Comparison of ENCODE assay signal across 15 cellular contexts in genomic region chr11:123235687-123236261, GRCh38. TPM values are rescaled to one million over a fixed set of nuclear protein-coding genes. Genes with fewer than 3 reads are reported as not detected.
A peak's percentile ranks its signal among the peaks of the same experiment; 100 is the strongest.
DNase-seq lines count a peak whose midpoint lies in the region; ATAC-seq, FAIRE-seq and TF ChIP-seq lines count a peak whose summit lies in the region.
"Had no signal": no experiment of that assay in that cellular context is flagged by ENCODE, and none has a peak within 500 bp of the region (broad histone marks: within the 10 kb centered on the region; RNA-seq: fewer than 3 reads in every experiment).

No MANE protein-coding gene starts in this region.

- CTCF ChIA-PET in H1 (lab: Charles Lee; ENCODE audit: partially characterized antibody) (interaction anchor here (0.7 to 9.8 kb wide), 26 partner anchors 9 to 128 kb away, joined by 3 to 92 read pairs (median 6); no protein-coding TSS in a partner anchor), RWPE1 (lab: Yijun Ruan, JAX) (interaction anchor here (0.5 to 1.5 kb wide), 3 partner anchors 9 to 47 kb away, joined by 3 to 5 read pairs (median 4); no protein-coding TSS in a partner anchor)

- DNase-seq in GM23338 (ENCODE audit: low spot score) (no peak), H1 (ENCODE audit: low read depth in 1 of 2, low spot score in 2 of 2) (no peak), iris pigment epithelial cell (ENCODE audit: low read depth) (peak; percentile 67), GM20000 (ENCODE audit: low spot score) (no peak), glomerular visceral epithelial cell (ENCODE audit: extremely low spot score) (no peak), RWPE1 (ENCODE audit: low spot score) (no peak)
- no peak for DNase-seq in activated naive CD4-positive, alpha-beta T cell (lab: John Stamatoyannopoulos, UW)
- DNase-seq: NCI-H1048 had no signal

- TF ChIP-seq RAD21 in H1 (IDR thresholded peaks at IDR 0.05 in 1 of 2, conservative IDR thresholded peaks at IDR 0.05 in 1 of 2; ENCODE audit: low read depth in 2 of 2, low read length in 2 of 2): 0 out of 4 replicates have a peak, but pooled peaks have one; percentile 2 to 16

- no peak overlapping the region for H3K4me3 Mint-ChIP-seq in GM23338
- H3K4me3 Mint-ChIP-seq: activated naive CD8-positive, alpha-beta T cell; nephron; stimulated activated memory B cell treated with anti-CD40 and anti-IgM and Interleukin-4, amounts not matched to agents 10 μg/mL and 1 μg/mL and 100 μg/mL, for 72 hours had no signal

- POLR2A ChIA-PET in H1 (lab: Charles Lee; ENCODE audit: partially characterized antibody) (interaction anchor here (1.2 to 1.6 kb wide), 3 partner anchors 24 to 43 kb away, joined by 3 read pairs; no protein-coding TSS in a partner anchor), RWPE1 (lab: Yijun Ruan, JAX; ENCODE audit: low non-redundant PET) (no interaction called here)

- no peak overlapping the region for H3K9ac ChIP-seq in H1 (replicated peaks in 1 of 4; ENCODE audit: extremely low read depth in 1 of 4, low read depth in 3 of 4, low read length in 3 of 4)
- H3K9ac ChIP-seq in subcutaneous abdominal adipose tissue (ENCODE audit: low read length in 5 of 5): peak overlapping the region in 1 of 5 donors; percentile 37

- no peak overlapping the region for H2BK12ac ChIP-seq in H1 (ENCODE audit: low read depth, low read length)

- H3K79me1 ChIP-seq in H1 (ENCODE audit: low read depth, low read length): no peaks in the 10 kb centered on the region

- H3K36me3 ChIP-seq in GM23338 (ENCODE audit: insufficient read depth): no peaks in the 10 kb centered on the region
- H3K36me3 ChIP-seq in H1 (ENCODE audit: control insufficient read depth in 2 of 4, insufficient read depth in 4 of 4, low read length in 3 of 4): no peaks in the 10 kb centered on the region
- no peaks in the 10 kb centered on the region for H3K36me3 ChIP-seq in subcutaneous abdominal adipose tissue (ENCODE audit: control insufficient read depth in 5 of 5, insufficient read depth in 5 of 5, low read length in 5 of 5)

- peaks cover 11% of the 10 kb centered on the region; the same call in 1 of the 2 replicates for H3K9me2 ChIP-seq in GM23338 (ENCODE audit: insufficient read depth)

- H3K27me3 Mint-ChIP-seq in GM23338 (ENCODE audit: insufficient read depth, low read depth, poor library complexity): peaks cover 2% of the 10 kb centered on the region
- H3K27me3 Mint-ChIP-seq: activated naive CD8-positive, alpha-beta T cell; stimulated activated memory B cell treated with anti-CD40 and anti-IgM and Interleukin-4, amounts not matched to agents 10 μg/mL and 1 μg/mL and 100 μg/mL, for 72 hours had no signal

- peak in 1 of 2 experiments; percentile 52; a peak in 2 of 4 replicates for TF ChIP-seq CTCF in GM23338 (conservative IDR thresholded peaks at IDR 0.05; ENCODE audit: low read depth in 2 of 2)
- TF ChIP-seq CTCF in H1 (IDR thresholded peaks at IDR 0.05; ENCODE audit: control extremely low read depth in 1 of 3, insufficient read depth in 1 of 3, low read depth in 1 of 3, low read length in 3 of 3): no peak
- no peak for TF ChIP-seq CTCF in GM20000 (IDR thresholded peaks at IDR 0.05; ENCODE audit: extremely low read depth, missing control alignments)
- no peak for TF ChIP-seq CTCF in RWPE1 (conservative IDR thresholded peaks at IDR 0.05; ENCODE audit: low read depth)

- no peak overlapping the region for H2AK5ac ChIP-seq in H1 (ENCODE audit: low read depth, low read length)

- H3K27ac ChIP-seq in GM23338 (ENCODE audit: low read depth) (no peak overlapping the region), H1 (ENCODE audit: low read depth, low read length) (no peak overlapping the region), subcutaneous abdominal adipose tissue (ENCODE audit: low read depth, low read length) (peak overlapping the region; percentile 85), RWPE1 (no peak overlapping the region)
- H3K27ac ChIP-seq: hepatocyte had no signal

- no peak overlapping the region for H2BK120ac ChIP-seq in H1 (replicated peaks; ENCODE audit: low read depth, low read length)

- TF ChIP-seq EP300 in H1 (IDR thresholded peaks at IDR 0.05; ENCODE audit: borderline replicate concordance in 1 of 2, low read depth in 2 of 2, low read length in 2 of 2): no peak

- no peaks in the 10 kb centered on the region for H3K9me3 Mint-ChIP-seq in GM23338
- H3K9me3 Mint-ChIP-seq: nephron; stimulated activated memory B cell treated with anti-CD40 and anti-IgM and Interleukin-4, amounts not matched to agents 10 μg/mL and 1 μg/mL and 100 μg/mL, for 72 hours had no signal

- no peaks in the 10 kb centered on the region for H3K27me3 ChIP-seq in GM23338 (ENCODE audit: insufficient read depth)
- no peaks in the 10 kb centered on the region for H3K27me3 ChIP-seq in H1 (replicated peaks in 1 of 4; ENCODE audit: control insufficient read depth in 3 of 4, extremely low read depth in 1 of 4, insufficient read depth in 3 of 4, low read length in 3 of 4)
- no peaks in the 10 kb centered on the region for H3K27me3 ChIP-seq in subcutaneous abdominal adipose tissue (ENCODE audit: control insufficient read depth in 5 of 5, insufficient read depth in 4 of 5, low read length in 5 of 5)
- H3K27me3 ChIP-seq: hepatocyte had no signal

- H4K8ac ChIP-seq in H1 (ENCODE audit: extremely low read depth, insufficient read depth, low read length): no peak overlapping the region

- no peak overlapping the region for H2BK5ac ChIP-seq in H1 (ENCODE audit: low read depth, low read length)

- H4K20me1 ChIP-seq in GM23338 (replicated peaks; ENCODE audit: insufficient read depth) (no peaks in the 10 kb centered on the region), H1 (replicated peaks in 1 of 2; ENCODE audit: control insufficient read depth in 1 of 2, insufficient read depth in 2 of 2, low read length in 2 of 2) (no peaks in the 10 kb centered on the region)

- H3K4me1 Mint-ChIP-seq in GM23338: peaks cover 6% of the 10 kb centered on the region; the same call in 2 of the 3 replicates

- no peak for FAIRE-seq in H1 (lab: Jason Lieb, UNC)
- FAIRE-seq: GM12878 had no signal

- no peak overlapping the region for H3K23ac ChIP-seq in H1 (ENCODE audit: insufficient read length)

- H3K4me2 ChIP-seq in GM23338 (no peak overlapping the region), H1 (ENCODE audit: insufficient read depth in 1 of 2, low read depth in 2 of 2, low read length in 2 of 2) (no peak overlapping the region)
- H3K4me2 ChIP-seq: hepatocyte had no signal

- 0 out of 2 replicates have a peak overlapping the region, but pooled peaks have one; percentile 1 for H2AFZ ChIP-seq in GM23338
- H2AFZ ChIP-seq in H1 (ENCODE audit: low read length): no peak overlapping the region
- H2AFZ ChIP-seq: hepatocyte had no signal

- no peak for ATAC-seq in GM23338
- ATAC-seq: GM12878; stimulated activated memory B cell treated with anti-CD40 and anti-IgM and Interleukin-4, amounts not matched to agents 10 μg/mL and 1 μg/mL and 100 μg/mL, for 72 hours had no signal

- H3K23me2 ChIP-seq in H1 (ENCODE audit: low read depth, low read length): no peaks in the 10 kb centered on the region; the same call in 1 of the 2 replicates

- TF ChIP-seq POLR2A in H1 (IDR thresholded peaks at IDR 0.05; ENCODE audit: control extremely low read depth in 1 of 2, low read depth in 2 of 2, low read length in 2 of 2): no peak

- H3K9me3 ChIP-seq in H1 (ENCODE audit: insufficient read depth in 2 of 2, low read depth in 1 of 2, low read length in 1 of 2): no peaks in the 10 kb centered on the region
- no peaks in the 10 kb centered on the region for H3K9me3 ChIP-seq in subcutaneous abdominal adipose tissue (ENCODE audit: control insufficient read depth in 5 of 5, low read length in 5 of 5)

- WGBS in H1 (ENCODE audit: extremely low coverage in 1 of 2, insufficient coverage in 1 of 2, insufficient read length in 1 of 2, insufficient replicate concordance in 2 of 2, low coverage in 1 of 2, low lambda C conversion rate in 2 of 2, missing lambda C conversion rate in 1 of 2), 2 experiments: 88% methylated on average over 10 of the region's 10 CpGs; no CpG with 5 or more reads in 1 of the 2 experiments

- no peak overlapping the region for H2BK20ac ChIP-seq in H1 (ENCODE audit: low read length)

- H3K18ac ChIP-seq in H1 (ENCODE audit: extremely low read depth, low read length): no peak overlapping the region

- no peak overlapping the region for H3K4ac ChIP-seq in H1 (replicated peaks; ENCODE audit: insufficient read length, low read depth, low read length)

- H3K4me3 ChIP-seq in GM23338 (no peak overlapping the region), H1 (ENCODE audit: extremely low read depth in 1 of 4, insufficient read depth in 2 of 4, low read depth in 3 of 4, low read length in 4 of 4) (no peak overlapping the region), subcutaneous abdominal adipose tissue (ENCODE audit: low read depth in 1 of 5, low read length in 5 of 5) (no peak overlapping the region)
- H3K4me3 ChIP-seq: GM12878, hepatocyte, K562 had no signal

- H4K5ac ChIP-seq in H1 (ENCODE audit: insufficient read length, low read depth, low read length): no peak overlapping the region

- no peak overlapping the region for H3K27ac Mint-ChIP-seq in GM23338
- H3K27ac Mint-ChIP-seq: activated naive CD8-positive, alpha-beta T cell; stimulated activated memory B cell treated with anti-CD40 and anti-IgM and Interleukin-4, amounts not matched to agents 10 μg/mL and 1 μg/mL and 100 μg/mL, for 72 hours had no signal

- H3K79me2 ChIP-seq in GM23338 (replicated peaks; ENCODE audit: insufficient read depth) (no peaks in the 10 kb centered on the region), H1 (ENCODE audit: control insufficient read depth in 1 of 2, insufficient read depth in 2 of 2, low read length in 2 of 2) (no peaks in the 10 kb centered on the region)
- H3K79me2 ChIP-seq: hepatocyte had no signal

- no peak overlapping the region for H4K91ac ChIP-seq in H1 (replicated peaks; ENCODE audit: insufficient read length, low read length)

- no peak overlapping the region for H2BK15ac ChIP-seq in H1 (ENCODE audit: low read length)

- H3K56ac ChIP-seq in H1 (replicated peaks; ENCODE audit: insufficient read length, low read depth, low read length): no peak overlapping the region

- no peak overlapping the region for H3K14ac ChIP-seq in H1 (ENCODE audit: insufficient read length)

- no peaks in the 10 kb centered on the region for H3K36me3 Mint-ChIP-seq in GM23338 (ENCODE audit: low read depth)
- H3K36me3 Mint-ChIP-seq: stimulated activated memory B cell treated with anti-CD40 and anti-IgM and Interleukin-4, amounts not matched to agents 10 μg/mL and 1 μg/mL and 100 μg/mL, for 72 hours had no signal

- peaks cover 5% of the 10 kb centered on the region; the same call in 1 of the 2 replicates for H3F3A ChIP-seq in GM23338 (replicated peaks; ENCODE audit: low read depth)

- H3K4me1 ChIP-seq in GM23338 (ENCODE audit: insufficient read depth) (no peaks in the 10 kb centered on the region), H1 (replicated peaks in 1 of 4; ENCODE audit: control insufficient read depth in 3 of 4, insufficient read depth in 4 of 4, low read length in 3 of 4) (no peaks in the 10 kb centered on the region), subcutaneous abdominal adipose tissue (ENCODE audit: control insufficient read depth in 5 of 5, insufficient read depth in 5 of 5, low read length in 5 of 5) (peaks cover 0 to 34% (median 20%) of the 10 kb centered on the region in 5 donors)

RNA-seq across cellular contexts. Expression of gene CLMP, which starts 40.7 kb away (rescaled TPM):
- 18.4 and 22.2 TPM in 2 replicates for total RNA-seq in GM23338 (2014; rRNA removed; shearing (Covaris generic))
- polyA plus RNA-seq in GM23338 (2016; fragmentation: Nextera tagmentation; extraction: Ambion mirVana) (7.1 and 8.4 TPM in 2 replicates), H1 (2011; rRNA removed) (9.9 and 11.5 TPM in 2 replicates)
- total RNA-seq in H1 (2021; fragmentation: NEBNext Ultra II Directional; extraction: Animal tissue kit (Norgen Biotek cat#: 25700)): 20.8 and 24.1 TPM in 2 replicates
- polyA plus RNA-seq in H1 (2011; cell fraction: cytosol; rRNA removed): 15.4 TPM
- polyA plus RNA-seq in H1 (2011; cell fraction: nucleus; rRNA removed): 16.9 TPM
- polyA plus RNA-seq in H1 (2012, experiment 1 of 2): 10.4 to 16.3 TPM (median 14.3 TPM) in 4 replicates
- polyA plus RNA-seq in H1 (2012, experiment 2 of 2): 2.0 TPM
- 15.4 TPM for polyA plus RNA-seq in H1 (2013, experiment 1 of 2)
- 16.5 TPM for polyA plus RNA-seq in H1 (2013, experiment 2 of 2)
- polyA minus RNA-seq in H1 (2011; rRNA and poly(A)+ RNA removed): 58.8 and 90.8 TPM in 2 replicates
- 13.3 TPM for polyA minus RNA-seq in H1 (2011; cell fraction: cytosol; rRNA and poly(A)+ RNA removed)
- polyA minus RNA-seq in H1 (2011; cell fraction: nucleus; rRNA and poly(A)+ RNA removed): 17.5 TPM
